28 cellular contexts compared by ENCODE assay signal in the genomic region with DNA sequence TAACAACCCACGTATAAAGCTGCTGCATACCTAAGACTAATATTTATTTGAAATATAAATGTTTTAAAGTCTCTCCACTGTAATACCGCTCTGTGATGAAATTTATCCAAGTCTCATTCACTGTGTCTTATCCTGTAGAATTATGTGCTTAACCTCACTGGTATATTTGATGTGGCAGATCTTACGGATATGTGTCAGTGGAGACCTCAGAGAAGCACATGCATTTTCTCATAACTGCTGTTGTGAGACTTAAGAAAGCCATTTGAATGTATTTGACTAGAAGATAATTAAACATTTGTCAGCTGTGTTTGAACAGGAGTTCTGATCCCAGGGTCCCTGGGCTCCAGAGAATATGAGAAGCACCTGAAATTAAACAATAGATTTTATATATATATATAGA.
"Had no signal": no experiment of that assay in that cellular context is flagged by ENCODE, and none has a peak within 500 bp of the region (broad histone marks: within the 10 kb centered on the region; RNA-seq: fewer than 3 reads in every experiment).

No MANE protein-coding gene starts in this region.

- ATAC-seq: activated CD4-positive, alpha-beta T cell treated with anti-CD3 and anti-CD28 coated beads for 36 hours; activated naive CD4-positive, alpha-beta T cell treated with anti-CD3 and anti-CD28 coated beads, Interleukin-2, amount 50 U/mL, for 72 hours; activated T-cell treated with anti-CD3 and anti-CD28 coated beads, Interleukin-2, amount 50 U/mL, for 72 hours; esophagus mucosa; heart left ventricle; T-helper 17 cell had no signal

- H3K4me3 Mint-ChIP-seq: activated CD4-positive, alpha-beta memory T cell treated with anti-CD3 and anti-CD28 coated beads, Interleukin-2, amount 10 ng/mL, durations not matched to agents 7 days and 5 days; activated CD4-positive, alpha-beta T cell treated with anti-CD3 and anti-CD28 coated beads for 36 hours; activated CD4-positive, alpha-beta T cell treated with anti-CD3 and anti-CD28 coated beads, Interleukin-2, amount 10 ng/mL, durations not matched to agents 24 days and 14 days; activated naive CD4-positive, alpha-beta T cell treated with anti-CD3 and anti-CD28 coated beads, Interleukin-2, amount 10 ng/mL, durations not matched to agents 7 days and 5 days; activated naive CD8-positive, alpha-beta T cell treated with anti-CD3 and anti-CD28 coated beads, Interleukin-2, amount 10 ng/mL, durations not matched to agents 7 days and 5 days; activated T-cell treated with anti-CD3 and anti-CD28 coated beads, Interleukin-2, amount 50 U/mL, for 24 hours; activated T-cell treated with anti-CD3 and anti-CD28 coated beads, Interleukin-2, amount 50 U/mL, for 72 hours; brain; dendritic cell treated with granulocyte-macrophage colony-stimulating factor and Interleukin-4, amounts not matched to agents 40 ng/mL and 50 ng/mL, for 4 days; endodermal cell; T-helper 17 cell; T-helper 2 cell treated with Interferon-gamma antibody and Interleukin-4, amounts not matched to agents 5 μg/mL and 100 μg/mL, for 36 hours had no signal

- H3K27me3 Mint-ChIP-seq: activated CD4-positive, alpha-beta memory T cell treated with anti-CD3 and anti-CD28 coated beads, Interleukin-2, amount 10 ng/mL, durations not matched to agents 7 days and 5 days; activated CD4-positive, alpha-beta T cell treated with anti-CD3 and anti-CD28 coated beads for 36 hours; activated CD4-positive, alpha-beta T cell treated with anti-CD3 and anti-CD28 coated beads, Interleukin-2, amount 10 ng/mL, durations not matched to agents 24 days and 14 days; activated naive CD4-positive, alpha-beta T cell treated with anti-CD3 and anti-CD28 coated beads, Interleukin-2, amount 10 ng/mL, durations not matched to agents 7 days and 5 days; activated naive CD8-positive, alpha-beta T cell treated with anti-CD3 and anti-CD28 coated beads, Interleukin-2, amount 10 ng/mL, durations not matched to agents 7 days and 5 days; activated T-cell treated with anti-CD3 and anti-CD28 coated beads, Interleukin-2, amount 50 U/mL, for 24 hours; brain; dendritic cell treated with granulocyte-macrophage colony-stimulating factor and Interleukin-4, amounts not matched to agents 40 ng/mL and 50 ng/mL, for 4 days; T-helper 17 cell had no signal

- H3K4me1 Mint-ChIP-seq: activated CD4-positive, alpha-beta memory T cell treated with anti-CD3 and anti-CD28 coated beads, Interleukin-2, amount 10 ng/mL, durations not matched to agents 7 days and 5 days; activated CD4-positive, alpha-beta T cell treated with anti-CD3 and anti-CD28 coated beads for 36 hours; activated CD4-positive, alpha-beta T cell treated with anti-CD3 and anti-CD28 coated beads, Interleukin-2, amount 10 ng/mL, durations not matched to agents 24 days and 14 days; activated naive CD4-positive, alpha-beta T cell treated with anti-CD3 and anti-CD28 coated beads, Interleukin-2, amount 10 ng/mL, durations not matched to agents 7 days and 5 days; activated naive CD8-positive, alpha-beta T cell treated with anti-CD3 and anti-CD28 coated beads, Interleukin-2, amount 10 ng/mL, durations not matched to agents 7 days and 5 days; brain; endodermal cell; T-helper 17 cell had no signal

- H3K27ac Mint-ChIP-seq: activated CD4-positive, alpha-beta memory T cell treated with anti-CD3 and anti-CD28 coated beads, Interleukin-2, amount 10 ng/mL, durations not matched to agents 7 days and 5 days; activated CD4-positive, alpha-beta T cell treated with anti-CD3 and anti-CD28 coated beads for 36 hours; activated CD4-positive, alpha-beta T cell treated with anti-CD3 and anti-CD28 coated beads, Interleukin-2, amount 10 ng/mL, durations not matched to agents 24 days and 14 days; activated naive CD4-positive, alpha-beta T cell treated with anti-CD3 and anti-CD28 coated beads, Interleukin-2, amount 10 ng/mL, durations not matched to agents 7 days and 5 days; activated naive CD4-positive, alpha-beta T cell treated with anti-CD3 and anti-CD28 coated beads, Interleukin-2, amount 50 U/mL, for 72 hours; activated naive CD8-positive, alpha-beta T cell treated with anti-CD3 and anti-CD28 coated beads, Interleukin-2, amount 10 ng/mL, durations not matched to agents 7 days and 5 days; activated T-cell treated with anti-CD3 and anti-CD28 coated beads, Interleukin-2, amount 50 U/mL, for 24 hours; activated T-cell treated with anti-CD3 and anti-CD28 coated beads, Interleukin-2, amount 50 U/mL, for 72 hours; dendritic cell treated with granulocyte-macrophage colony-stimulating factor and Interleukin-4, amounts not matched to agents 40 ng/mL and 50 ng/mL, for 4 days; endodermal cell; T-helper 17 cell; T-helper 2 cell treated with Interferon-gamma antibody and Interleukin-4, amounts not matched to agents 5 μg/mL and 100 μg/mL, for 36 hours had no signal

- H3K9me3 Mint-ChIP-seq: activated CD4-positive, alpha-beta T cell treated with anti-CD3 and anti-CD28 coated beads, Interleukin-2, amount 10 ng/mL, durations not matched to agents 24 days and 14 days; activated naive CD4-positive, alpha-beta T cell treated with anti-CD3 and anti-CD28 coated beads, Interleukin-2, amount 50 U/mL, for 72 hours; dendritic cell treated with granulocyte-macrophage colony-stimulating factor and Interleukin-4, amounts not matched to agents 40 ng/mL and 50 ng/mL, for 4 days had no signal

- H3K36me3 Mint-ChIP-seq: activated naive CD4-positive, alpha-beta T cell treated with anti-CD3 and anti-CD28 coated beads, Interleukin-2, amount 10 ng/mL, durations not matched to agents 7 days and 5 days; activated naive CD4-positive, alpha-beta T cell treated with anti-CD3 and anti-CD28 coated beads, Interleukin-2, amount 50 U/mL, for 72 hours; activated naive CD8-positive, alpha-beta T cell treated with anti-CD3 and anti-CD28 coated beads, Interleukin-2, amount 10 ng/mL, durations not matched to agents 7 days and 5 days; brain had no signal

- DNase-seq: activated CD4-positive, alpha-beta memory T cell treated with anti-CD3 and anti-CD28 coated beads, Interleukin-2, amount 10 ng/mL, durations not matched to agents 7 days and 5 days; activated CD4-positive, alpha-beta T cell treated with anti-CD3 and anti-CD28 coated beads for 36 hours; activated CD4-positive, alpha-beta T cell treated with anti-CD3 and anti-CD28 coated beads, Interleukin-2, amount 10 ng/mL, durations not matched to agents 24 days and 14 days; activated CD4-positive, CD25-positive, alpha-beta regulatory T cell; activated CD4-positive, CD25-positive, alpha-beta regulatory T cell treated with anti-CD3 and anti-CD28 coated beads, Interleukin-2, amount 50 U/mL, for 72 hours; activated CD8-positive, alpha-beta memory T cell treated with anti-CD3 and anti-CD28 coated beads, Interleukin-2, amount 50 U/mL, for 48 hours; activated gamma-delta T cell; activated naive CD4-positive, alpha-beta T cell; activated naive CD4-positive, alpha-beta T cell treated with anti-CD3 and anti-CD28 coated beads, Interleukin-2, amount 10 ng/mL, durations not matched to agents 7 days and 5 days; activated naive CD8-positive, alpha-beta T cell treated with anti-CD3 and anti-CD28 coated beads, Interleukin-2, amount 10 ng/mL, durations not matched to agents 7 days and 5 days; activated T-cell treated with anti-CD3 and anti-CD28 coated beads for 4 hours; activated T-cell treated with anti-CD3 and anti-CD28 coated beads, Interleukin-2, amount 50 U/mL, for 24 hours; activated T-cell treated with anti-CD3 and anti-CD28 coated beads, Interleukin-2, amount 50 U/mL, for 72 hours; central memory CD4-positive, alpha-beta T cell; dorsolateral prefrontal cortex; effector memory CD4-positive, alpha-beta T cell; endodermal cell; foreskin fibroblast; glutamatergic neuron; heart left ventricle; T-helper 17 cell; T1000; WERI-Rb-1 had no signal
